In genomic region chr1:202237052-202237451, GRCh38 we compare ENCODE assay signal across 8 cellular contexts. TPM values are rescaled to one million over a fixed set of nuclear protein-coding genes. Genes with fewer than 3 reads are reported as not detected.
DNase-seq lines count a peak whose midpoint lies in the region; ATAC-seq and TF ChIP-seq lines count a peak whose summit lies in the region.

No MANE protein-coding gene starts in this region.

- no peaks in the 10 kb centered on the region for H3K9me3 Mint-ChIP-seq in naive thymus-derived CD8-positive, alpha-beta T cell

- H3K27ac Mint-ChIP-seq in naive thymus-derived CD8-positive, alpha-beta T cell, result no peak overlapping the region

- TF ChIP-seq CTCF in RWPE2 (IDR thresholded peaks at IDR 0.05; ENCODE audit: poor library complexity, severe bottlenecking), result peak; percentile 36

- POLR2A ChIA-PET in naive thymus-derived CD8-positive, alpha-beta T cell (lab: Charles Lee), result no interaction called here

- ATAC-seq in RWPE2 (ENCODE audit: low read depth) (peak; percentile 55), HG03039 (IDR thresholded peaks at IDR 0.05; ENCODE audit: unreplicated experiment) (no peak), HG03025 (IDR thresholded peaks at IDR 0.05; ENCODE audit: low FRiP score, unreplicated experiment) (no peak)
- ATAC-seq in naive thymus-derived CD8-positive, alpha-beta T cell, result peak; percentile 53 to 65

- no peaks in the 10 kb centered on the region for H3K9me3 ChIP-seq in RWPE2 (ENCODE audit: severe bottlenecking)

- H3K4me3 ChIP-seq in RWPE2 (ENCODE audit: severe bottlenecking), result no peak overlapping the region

- no peaks in the 10 kb centered on the region for H3K36me3 Mint-ChIP-seq in naive thymus-derived CD8-positive, alpha-beta T cell

- no peaks in the 10 kb centered on the region for H3K27me3 ChIP-seq in RWPE2 (ENCODE audit: insufficient read depth, poor library complexity, severe bottlenecking)

- peaks cover 38% of the 10 kb centered on the region for H3K4me1 ChIP-seq in RWPE2 (ENCODE audit: insufficient read depth, poor library complexity, severe bottlenecking)

- no peaks in the 10 kb centered on the region for H3K36me3 ChIP-seq in RWPE2 (ENCODE audit: low read depth)

- no peak overlapping the region for H3K4me3 Mint-ChIP-seq in naive thymus-derived CD8-positive, alpha-beta T cell

- peaks cover 7 to 23% (median 15%) of the 10 kb centered on the region in 5 donors for H3K27me3 Mint-ChIP-seq in naive thymus-derived CD8-positive, alpha-beta T cell

- H3K27ac ChIP-seq in RWPE2 (ENCODE audit: poor library complexity, severe bottlenecking), result peak overlapping the region; percentile 73

- H3K4me1 Mint-ChIP-seq in naive thymus-derived CD8-positive, alpha-beta T cell, result peaks cover 0 to 5% (median 4%) of the 10 kb centered on the region in 4 donors

- DNase-seq in NCI-H526 (lab: John Stamatoyannopoulos, UW) (peak; percentile 35 to 69), NCI-H526 treated with DMSO at 0.1 percent for 48 hours (lab: John Stamatoyannopoulos, UW) (no peak), HK-2 (ENCODE audit: unreplicated experiment) (peak; percentile 48), RWPE2 (ENCODE audit: low spot score) (no peak), dermis blood vessel endothelial cell (peak; percentile 48)
- DNase-seq in naive thymus-derived CD8-positive, alpha-beta T cell, result peak in 2 of 10 donors; percentile 22 to 45

RNA-seq across cellular contexts. Expression of gene LGR6, which starts 43.5 kb away (rescaled TPM):
- not detected in 2 replicates for total RNA-seq in dermis blood vessel endothelial cell
- under 1 TPM; 0.25 to 0.47 TPM for total RNA-seq in naive thymus-derived CD8-positive, alpha-beta T cell
- polyA plus RNA-seq in naive thymus-derived CD8-positive, alpha-beta T cell, result 1 to 10 TPM in 1 of 3 donors, not detected in 2; 6.2 TPM

Comparison
In these comparisons a context has a peak if more than half of its experiments do, and no peak if none do; other contexts are left out.
1. DNase-seq: peak in NCI-H526 (2 of 2), HK-2 (single experiment) and dermis blood vessel endothelial cell (single experiment); none in NCI-H526 treated with DMSO at 0.1 percent for 48 hours (single experiment) and RWPE2 (single experiment).
2. ATAC-seq: peak in RWPE2 (single experiment) and naive thymus-derived CD8-positive, alpha-beta T cell (2 of 2); none in HG03039 (single experiment) and HG03025 (single experiment).